In genomic region chr3:8673083-8673737, GRCh38 we compare ENCODE assay signal across 36 cellular contexts. TPM values are rescaled to one million over a fixed set of nuclear protein-coding genes. Genes with fewer than 3 reads are reported as not detected.
"Had no signal": no experiment of that assay in that cellular context is flagged by ENCODE, and none has a peak within 500 bp of the region (broad histone marks: within the 10 kb centered on the region; RNA-seq: fewer than 3 reads in every experiment).

No MANE protein-coding gene starts in this region.

- H3K27me3 ChIP-seq: ascending aorta, Peyer's patch had no signal

- H3K9me3 Mint-ChIP-seq: activated CD4-positive, alpha-beta T cell treated with anti-CD3 and anti-CD28 coated beads, Interleukin-2, amount 10 ng/mL, durations not matched to agents 24 days and 14 days; activated CD8-positive, alpha-beta T cell treated with anti-CD3 and anti-CD28 coated beads for 36 hours; activated T-helper 17 cell treated with anti-CD3 and anti-CD28 coated beads, Interleukin-2, amount 50 U/mL, for 72 hours; central memory CD8-positive, alpha-beta T cell had no signal

- H3K27me3 Mint-ChIP-seq: activated CD8-positive, alpha-beta T cell treated with anti-CD3 and anti-CD28 coated beads for 36 hours; central memory CD8-positive, alpha-beta T cell had no signal

- DNase-seq: activated CD4-positive, alpha-beta T cell treated with anti-CD3 and anti-CD28 coated beads, Interleukin-2, amount 10 ng/mL, durations not matched to agents 24 days and 14 days; activated CD4-positive, alpha-beta T cell treated with anti-CD3 and anti-CD28 coated beads, Interleukin-2, amount 50 U/mL, for 4 hours; activated CD8-positive, alpha-beta T cell treated with anti-CD3 and anti-CD28 coated beads for 36 hours; activated gamma-delta T cell; activated naive CD4-positive, alpha-beta T cell treated with Interleukin-2 at 50 U/mL for 16 hours; activated naive CD8-positive, alpha-beta T cell treated with anti-CD3 and anti-CD28 coated beads, Interleukin-2, amount 10 ng/mL, durations not matched to agents 7 days and 5 days; activated T-cell treated with anti-CD3 and anti-CD28 coated beads, Interleukin-2, amount 50 U/mL, for 1 hour; activated T-cell treated with anti-CD3 and anti-CD28 coated beads, Interleukin-2, amount 50 U/mL, for 72 hours; amygdala; MM.1S; NCI-H1105; NCI-H1417 treated with DMSO at 0.1 percent for 48 hours; NCI-H187 treated with DMSO at 0.1 percent for 48 hours; NCI-H2081; NCI-H2171 treated with DMSO at 0.1 percent for 48 hours; NCI-H2227 treated with DMSO at 0.1 percent for 48 hours; NCI-H446 treated with DMSO at 0.1 percent for 48 hours; NCI-H524; NCI-H69; NK-92 treated with Interleukin-12 subunit alpha and Interleukin-12 subunit beta, amount 100 ng/mL, for 24 hours; PC-3; Peyer's patch; SIG-M5; T-helper 1 cell; T1000 had no signal

- H3K9ac ChIP-seq: KMS-11 had no signal

- H3K4me2 ChIP-seq: KMS-11 had no signal

- H3K4me1 ChIP-seq: ascending aorta, Peyer's patch had no signal

- H3K27ac ChIP-seq: ascending aorta, cardiac muscle cell, KMS-11, Peyer's patch, RWPE1 had no signal

- H3K9me3 ChIP-seq: ascending aorta, Peyer's patch had no signal

- H3K27ac Mint-ChIP-seq: activated CD4-positive, alpha-beta T cell treated with anti-CD3 and anti-CD28 coated beads, Interleukin-2, amount 10 ng/mL, durations not matched to agents 24 days and 14 days; activated CD8-positive, alpha-beta T cell treated with anti-CD3 and anti-CD28 coated beads for 36 hours; activated naive CD4-positive, alpha-beta T cell treated with anti-CD3 and anti-CD28 coated beads, Interleukin-2, amount 50 U/mL, for 24 hours; activated naive CD8-positive, alpha-beta T cell treated with anti-CD3 and anti-CD28 coated beads, Interleukin-2, amount 10 ng/mL, durations not matched to agents 7 days and 5 days; activated T-cell treated with anti-CD3 and anti-CD28 coated beads, Interleukin-2, amount 50 U/mL, for 72 hours; activated T-helper 17 cell treated with anti-CD3 and anti-CD28 coated beads, Interleukin-2, amount 50 U/mL, for 72 hours had no signal

- H3K4me3 Mint-ChIP-seq: activated CD4-positive, alpha-beta T cell treated with anti-CD3 and anti-CD28 coated beads, Interleukin-2, amount 10 ng/mL, durations not matched to agents 24 days and 14 days; activated CD8-positive, alpha-beta T cell treated with anti-CD3 and anti-CD28 coated beads for 36 hours; activated naive CD4-positive, alpha-beta T cell treated with anti-CD3 and anti-CD28 coated beads, Interleukin-2, amount 50 U/mL, for 24 hours; activated naive CD8-positive, alpha-beta T cell treated with anti-CD3 and anti-CD28 coated beads, Interleukin-2, amount 10 ng/mL, durations not matched to agents 7 days and 5 days; activated T-cell treated with anti-CD3 and anti-CD28 coated beads, Interleukin-2, amount 50 U/mL, for 72 hours; activated T-helper 17 cell treated with anti-CD3 and anti-CD28 coated beads, Interleukin-2, amount 50 U/mL, for 72 hours; central memory CD8-positive, alpha-beta T cell had no signal

- H3K36me3 Mint-ChIP-seq: activated naive CD4-positive, alpha-beta T cell treated with anti-CD3 and anti-CD28 coated beads, Interleukin-2, amount 50 U/mL, for 24 hours; activated naive CD8-positive, alpha-beta T cell treated with anti-CD3 and anti-CD28 coated beads, Interleukin-2, amount 10 ng/mL, durations not matched to agents 7 days and 5 days had no signal

- H3K4me3 ChIP-seq: ascending aorta, cardiac muscle cell, Peyer's patch had no signal

- ATAC-seq: activated CD8-positive, alpha-beta T cell treated with anti-CD3 and anti-CD28 coated beads for 36 hours; activated T-cell treated with anti-CD3 and anti-CD28 coated beads, Interleukin-2, amount 50 U/mL, for 72 hours; activated T-helper 17 cell treated with anti-CD3 and anti-CD28 coated beads, Interleukin-2, amount 50 U/mL, for 72 hours; PC-3; Right ventricle myocardium inferior; SK-N-SH treated with all-trans-retinoic acid at 6 μM for 48 hours had no signal

- H3K36me3 ChIP-seq: ascending aorta, cardiac muscle cell, Peyer's patch had no signal

- H3K4me1 Mint-ChIP-seq: activated CD4-positive, alpha-beta T cell treated with anti-CD3 and anti-CD28 coated beads, Interleukin-2, amount 10 ng/mL, durations not matched to agents 24 days and 14 days; activated naive CD4-positive, alpha-beta T cell treated with anti-CD3 and anti-CD28 coated beads, Interleukin-2, amount 50 U/mL, for 24 hours; activated naive CD8-positive, alpha-beta T cell treated with anti-CD3 and anti-CD28 coated beads, Interleukin-2, amount 10 ng/mL, durations not matched to agents 7 days and 5 days; activated T-helper 17 cell treated with anti-CD3 and anti-CD28 coated beads, Interleukin-2, amount 50 U/mL, for 72 hours; central memory CD8-positive, alpha-beta T cell had no signal

RNA-seq across cellular contexts. Expression of gene SSUH2, which starts 28.6 kb away (rescaled TPM):
- total RNA-seq: activated CD4-positive, alpha-beta T cell treated with anti-CD3 and anti-CD28 coated beads, Interleukin-2, amount 10 ng/mL, durations not matched to agents 24 days and 14 days; activated CD8-positive, alpha-beta memory T cell treated with anti-CD3 and anti-CD28 coated beads for 36 hours; activated naive CD8-positive, alpha-beta T cell treated with anti-CD3 and anti-CD28 coated beads, Interleukin-2, amount 10 ng/mL, durations not matched to agents 7 days and 5 days; ascending aorta; SK-MEL-5 had no signal
- polyA plus RNA-seq: cardiac muscle cell had no signal
